ENCODE assay signal across 9 cellular contexts in genomic region chr1:30816211-30817082, GRCh38. TPM values are rescaled to one million over a fixed set of nuclear protein-coding genes. Genes with fewer than 3 reads are reported as not detected.
DNase-seq lines count a peak whose midpoint lies in the region; ATAC-seq lines count a peak whose summit lies in the region.
"Had no signal": no experiment of that assay in that cellular context is flagged by ENCODE, and none has a peak within 500 bp of the region (broad histone marks: within the 10 kb centered on the region; RNA-seq: fewer than 3 reads in every experiment).

No MANE protein-coding gene starts in this region.

- H3K4me2 ChIP-seq in skeletal muscle satellite cell (ENCODE audit: low read length) = peak overlapping the region; percentile 70

- H3K27ac ChIP-seq in angular gyrus (ENCODE audit: low read depth, low read length) = peak overlapping the region; percentile 84
- H3K27ac ChIP-seq: BLaER1 treated with 17β-estradiol and CSF1 and Interleukin-3, amounts not matched to agents 10 nM and 100 nM had no signal

- H3K9ac ChIP-seq in iPS-15b (ENCODE audit: low read depth, low read length) (no peak overlapping the region), skeletal muscle satellite cell (ENCODE audit: low read depth, low read length) (no peak overlapping the region)
- H3K9ac ChIP-seq: BLaER1 treated with 17β-estradiol and CSF1 and Interleukin-3, amounts not matched to agents 10 nM and 100 nM had no signal

- H3K4me1 ChIP-seq in iPS-15b (ENCODE audit: control insufficient read depth, insufficient read depth, low read length) (peaks cover 18% of the 10 kb centered on the region), skeletal muscle satellite cell (ENCODE audit: control insufficient read depth, insufficient read depth, low read length) (peaks cover 18% of the 10 kb centered on the region)

- H3K27me3 ChIP-seq in iPS-15b (ENCODE audit: control insufficient read depth, insufficient read depth, low read length) (peaks cover 3% of the 10 kb centered on the region), skeletal muscle satellite cell (ENCODE audit: control insufficient read depth, insufficient read depth, low read length) (no peaks in the 10 kb centered on the region)

- no peak for ATAC-seq in HG03095 (IDR thresholded peaks at IDR 0.05; ENCODE audit: unreplicated experiment)

- H3K9me3 ChIP-seq in iPS-15b (ENCODE audit: control insufficient read depth, insufficient read depth, low read length) = no peaks in the 10 kb centered on the region
- H3K9me3 ChIP-seq in skeletal muscle satellite cell (replicated peaks; ENCODE audit: low read length) = no peaks in the 10 kb centered on the region
- H3K9me3 ChIP-seq: BLaER1 treated with 17β-estradiol and CSF1 and Interleukin-3, amounts not matched to agents 10 nM and 100 nM had no signal

- H3K4me3 ChIP-seq in iPS-15b (ENCODE audit: low read depth, low read length) (peak overlapping the region; percentile 38), skeletal muscle satellite cell (ENCODE audit: low read length) (peak overlapping the region; percentile 48)
- H3K4me3 ChIP-seq: BLaER1 treated with 17β-estradiol and CSF1 and Interleukin-3, amounts not matched to agents 10 nM and 100 nM had no signal

- DNase-seq in SHP77 (lab: John Stamatoyannopoulos, UW) (peak; percentile 21 to 23), SHP77 treated with DMSO at 0.1 percent for 48 hours (lab: John Stamatoyannopoulos, UW) (no peak)
- no peak for DNase-seq in activated CD8-positive, alpha-beta memory T cell treated with anti-CD3 and anti-CD28 coated beads, Interleukin-2, amount 50 U/mL, for 4 hours
- no peak for DNase-seq in stimulated activated CD4-positive, alpha-beta T cell treated with anti-CD3 and anti-CD28 coated beads, Interleukin-2, amount 100 ng/mL, for 48 hours

- H3K36me3 ChIP-seq in iPS-15b (ENCODE audit: control insufficient read depth, insufficient read depth, low read length) = no peaks in the 10 kb centered on the region
- H3K36me3 ChIP-seq in skeletal muscle satellite cell (ENCODE audit: insufficient read depth, low read length) = no peaks in the 10 kb centered on the region
- H3K36me3 ChIP-seq: BLaER1 treated with 17β-estradiol and CSF1 and Interleukin-3, amounts not matched to agents 10 nM and 100 nM had no signal

RNA-seq across cellular contexts. Expression of gene LAPTM5, which starts 58.9 kb away (rescaled TPM):
- total RNA-seq in skeletal muscle satellite cell (2012; rRNA removed) = 0.44 and 0.76 TPM in 2 replicates

Comparison
In these comparisons a context has a peak if more than half of its experiments do, and no peak if none do; other contexts are left out.
1. DNase-seq: peak in SHP77 (2 of 2); none in SHP77 treated with DMSO at 0.1 percent for 48 hours (single experiment), activated CD8-positive, alpha-beta memory T cell treated with anti-CD3 and anti-CD28 coated beads, Interleukin-2, amount 50 U/mL, for 4 hours (single experiment) and stimulated activated CD4-positive, alpha-beta T cell treated with anti-CD3 and anti-CD28 coated beads, Interleukin-2, amount 100 ng/mL, for 48 hours (0 of 2).